Comparison of ENCODE assay signal across 11 cellular contexts in genomic region chr6:108580645-108581044, GRCh38. TPM values are rescaled to one million over a fixed set of nuclear protein-coding genes. Genes with fewer than 3 reads are reported as not detected.
DNase-seq lines count a peak whose midpoint lies in the region; ATAC-seq and TF ChIP-seq lines count a peak whose summit lies in the region.
"Had no signal": no experiment of that assay in that cellular context is flagged by ENCODE, and none has a peak within 500 bp of the region (broad histone marks: within the 10 kb centered on the region; RNA-seq: fewer than 3 reads in every experiment).

No MANE protein-coding gene starts in this region.

- no peak overlapping the region for H2BK120ac ChIP-seq in trophoblast cell (ENCODE audit: insufficient read depth, low read length, poor library complexity)
- H2BK120ac ChIP-seq in H9 (ENCODE audit: low read depth, low read length, poor library complexity, severe bottlenecking) = no peak overlapping the region

- H3K23ac ChIP-seq in trophoblast cell (ENCODE audit: low read length) (no peak overlapping the region), H9 (ENCODE audit: insufficient read length, low read depth, low read length) (no peak overlapping the region)

- no peak overlapping the region for H4K12ac ChIP-seq in trophoblast cell (ENCODE audit: low read depth, low read length)

- H3K36me3 Mint-ChIP-seq in nephron progenitor cell (ENCODE audit: low read depth) = peaks cover 29% of the 10 kb centered on the region
- H3K36me3 Mint-ChIP-seq in H9 (ENCODE audit: insufficient read depth in 1 of 3, low read depth in 3 of 3) = peaks cover 0 to 5% (median 0%) of the 10 kb centered on the region in 3 experiments; a peak in 3 of 7 replicates

- DNase-seq in AG10803 (ENCODE audit: low read depth) = no peak
- no peak for DNase-seq in RWPE1 (ENCODE audit: low spot score)
- DNase-seq in fibroblast of the aortic adventitia (ENCODE audit: low read depth) = no peak
- no peak for DNase-seq in trophoblast cell
- DNase-seq in nephron progenitor cell = no peak
- DNase-seq in DMS 273 treated with DMSO at 0.1 percent for 48 hours (lab: John Stamatoyannopoulos, UW) = no peak
- DNase-seq in H9 = no peak
- DNase-seq: COR-L47; stimulated activated CD4-positive, alpha-beta T cell treated with anti-CD3 and anti-CD28 coated beads, Interleukin-2, amount 100 ng/mL, for 24 hours had no signal

- H3K79me1 ChIP-seq in trophoblast cell (ENCODE audit: low read length) = peaks cover 4% of the 10 kb centered on the region
- peaks cover under 1% of the 10 kb centered on the region for H3K79me1 ChIP-seq in H9 (ENCODE audit: insufficient read depth, low read depth, low read length, poor library complexity, severe bottlenecking)

- H3K14ac ChIP-seq in trophoblast cell (ENCODE audit: low read length) = no peak overlapping the region
- H3K14ac ChIP-seq in H9 (ENCODE audit: insufficient read depth, low read length) = no peak overlapping the region

- no peaks in the 10 kb centered on the region for H3K9me3 ChIP-seq in trophoblast cell (ENCODE audit: insufficient read depth, low read depth, low read length)
- H3K9me3 ChIP-seq in H9 (ENCODE audit: control insufficient read depth, low read depth, low read length) = no peaks in the 10 kb centered on the region

- CTCF ChIA-PET in RWPE1 (lab: Yijun Ruan, JAX) = interaction anchor here (0.9 kb wide), 1 partner anchor 8 kb away, joined by 4 read pairs; no protein-coding TSS in a partner anchor

- H3K4me1 Mint-ChIP-seq in nephron progenitor cell = peaks cover 46% of the 10 kb centered on the region
- peaks cover 29 to 30% of the 10 kb centered on the region in 2 experiments for H3K4me1 Mint-ChIP-seq in H9

- H3T11ph ChIP-seq in H9 (ENCODE audit: low read length) = no peak overlapping the region

- H3K4ac ChIP-seq in trophoblast cell (ENCODE audit: low read depth, low read length) (peak overlapping the region; percentile 4), H9 (ENCODE audit: low read depth, low read length) (no peak overlapping the region)

- H2BK15ac ChIP-seq in H9 (ENCODE audit: low read depth, low read length) = no peak overlapping the region

- H3K27ac Mint-ChIP-seq in nephron progenitor cell (no peak overlapping the region), H9 (peak overlapping the region in 1 of 3 experiments; percentile 29; a peak in 2 of 7 replicates)
- H3K27ac Mint-ChIP-seq: activated T-helper 1 cell treated with anti-CD3 and anti-CD28 coated beads, Interleukin-12 subunit alpha, Interleukin-12 subunit beta, Interleukin-2, Interleukin-4 antibody, amounts not matched to agents 30 ng/mL and 10 ng/mL and 1 ng/mL, durations not matched to agents 14 hours and 24 hours and 36 hours had no signal

- H4K91ac ChIP-seq in trophoblast cell (ENCODE audit: low read depth, low read length) (no peak overlapping the region), H9 (ENCODE audit: insufficient read length, low read depth, low read length) (no peak overlapping the region)

- H2AFZ ChIP-seq in trophoblast cell (ENCODE audit: insufficient read depth, low read length, poor library complexity) = no peak overlapping the region
- no peak overlapping the region for H2AFZ ChIP-seq in H9 (ENCODE audit: low read length)

- no peaks in the 10 kb centered on the region for H3K23me2 ChIP-seq in H9 (ENCODE audit: insufficient read length, low read depth, low read length, poor library complexity, severe bottlenecking)

- H3K9ac ChIP-seq in trophoblast cell (ENCODE audit: low read length) = no peak overlapping the region
- no peak overlapping the region for H3K9ac ChIP-seq in H9 (ENCODE audit: extremely low read depth, insufficient read length, low read length)

- H2BK5ac ChIP-seq in trophoblast cell (ENCODE audit: low read depth, low read length, poor library complexity) (no peak overlapping the region), H9 (ENCODE audit: insufficient read length, low read length) (no peak overlapping the region)

- peak overlapping the region; percentile 11 for H3K4me3 ChIP-seq in AG10803 (ENCODE audit: low read length)
- peak overlapping the region; percentile 1 for H3K4me3 ChIP-seq in fibroblast of the aortic adventitia (ENCODE audit: low read depth, low read length)
- H3K4me3 ChIP-seq in trophoblast cell (ENCODE audit: low read depth, low read length) = no peak overlapping the region

- H3K9me3 Mint-ChIP-seq in nephron progenitor cell = no peaks in the 10 kb centered on the region
- no peaks in the 10 kb centered on the region for H3K9me3 Mint-ChIP-seq in H9
- H3K9me3 Mint-ChIP-seq: activated T-helper 1 cell treated with anti-CD3 and anti-CD28 coated beads, Interleukin-12 subunit alpha, Interleukin-12 subunit beta, Interleukin-2, Interleukin-4 antibody, amounts not matched to agents 30 ng/mL and 10 ng/mL and 1 ng/mL, durations not matched to agents 14 hours and 24 hours and 36 hours had no signal

- TF ChIP-seq CTCF in AG10803 (conservative IDR thresholded peaks at IDR 0.05; ENCODE audit: low read length) (no peak), RWPE1 (conservative IDR thresholded peaks at IDR 0.05; ENCODE audit: low read depth) (no peak), fibroblast of the aortic adventitia (IDR thresholded peaks at IDR 0.05; ENCODE audit: insufficient read depth, low read length) (no peak), nephron progenitor cell (IDR thresholded peaks at IDR 0.05) (no peak), H9 (conservative IDR thresholded peaks at IDR 0.05) (no peak)

- H2BK12ac ChIP-seq in trophoblast cell (ENCODE audit: low read length) = no peak overlapping the region
- no peak overlapping the region for H2BK12ac ChIP-seq in H9 (ENCODE audit: insufficient read length, low read depth, low read length)

- H3K79me2 ChIP-seq in trophoblast cell (ENCODE audit: control insufficient read depth, insufficient read depth, low read length, poor library complexity) (peaks cover 23% of the 10 kb centered on the region), H9 (ENCODE audit: insufficient read depth, low read length) (peaks cover 2% of the 10 kb centered on the region; the same call in 1 of the 2 replicates)

- H3K27me3 ChIP-seq in trophoblast cell (ENCODE audit: insufficient read depth, low read length) (no peaks in the 10 kb centered on the region), H9 (ENCODE audit: insufficient read depth, low read length) (no peaks in the 10 kb centered on the region)

- H3K4me3 Mint-ChIP-seq in nephron progenitor cell = no peak overlapping the region
- H3K4me3 Mint-ChIP-seq in H9 = no peak overlapping the region
- H3K4me3 Mint-ChIP-seq: activated T-helper 1 cell treated with anti-CD3 and anti-CD28 coated beads, Interleukin-12 subunit alpha, Interleukin-12 subunit beta, Interleukin-2, Interleukin-4 antibody, amounts not matched to agents 30 ng/mL and 10 ng/mL and 1 ng/mL, durations not matched to agents 14 hours and 24 hours and 36 hours had no signal

- no peak overlapping the region for H2AK5ac ChIP-seq in trophoblast cell (ENCODE audit: low read length)
- no peak overlapping the region for H2AK5ac ChIP-seq in H9 (ENCODE audit: insufficient read length, low read length)

- no peak overlapping the region for H3K4me2 ChIP-seq in trophoblast cell (ENCODE audit: low read length)
- H3K4me2 ChIP-seq in H9 (ENCODE audit: insufficient read depth, insufficient read length, low read length) = no peak overlapping the region

- H3K4me1 ChIP-seq in trophoblast cell (ENCODE audit: control insufficient read depth in 1 of 2, insufficient read depth in 2 of 2, low read length in 2 of 2) (peaks cover 18 to 20% of the 10 kb centered on the region in 2 experiments), H9 (ENCODE audit: insufficient read depth, low read length) (peaks cover 12% of the 10 kb centered on the region; the same call in 1 of the 2 replicates)

- H4K8ac ChIP-seq in trophoblast cell (ENCODE audit: low read depth, low read length) (no peak overlapping the region), H9 (replicated peaks; ENCODE audit: insufficient read length, low read depth, low read length) (no peak overlapping the region)

- POLR2A ChIA-PET in RWPE1 (lab: Yijun Ruan, JAX; ENCODE audit: low non-redundant PET) = no interaction called here

- H3K27ac ChIP-seq in RWPE1 (peak overlapping the region; percentile 73), trophoblast cell (ENCODE audit: low read depth, low read length) (no peak overlapping the region), H9 (ENCODE audit: insufficient read length, low read depth, low read length) (no peak overlapping the region)

- H3K56ac ChIP-seq in H9 (ENCODE audit: insufficient read length, low read depth, low read length) = no peak overlapping the region

- WGBS in trophoblast cell (ENCODE audit: extremely low coverage, insufficient coverage, insufficient read length) = no CpG with 5 or more reads among the region's 2 CpGs
- no CpG with 5 or more reads among the region's 2 CpGs for WGBS in H9 (ENCODE audit: extremely low coverage, insufficient read length, low lambda C conversion rate)

- ATAC-seq in GM18519 (IDR thresholded peaks at IDR 0.05; ENCODE audit: low FRiP score, unreplicated experiment) = no peak

- no peak overlapping the region for H4K5ac ChIP-seq in H9 (ENCODE audit: insufficient read length, low read depth, low read length)

- no peaks in the 10 kb centered on the region for H4K20me1 ChIP-seq in H9 (ENCODE audit: control insufficient read depth, insufficient read depth, insufficient read length)

- no peaks in the 10 kb centered on the region for H3K27me3 Mint-ChIP-seq in nephron progenitor cell (ENCODE audit: low read depth, poor library complexity)
- no peaks in the 10 kb centered on the region for H3K27me3 Mint-ChIP-seq in H9 (ENCODE audit: low read depth)

- H2BK20ac ChIP-seq in H9 (ENCODE audit: low read depth, low read length, poor library complexity, severe bottlenecking) = no peak overlapping the region

- H3K18ac ChIP-seq in trophoblast cell (ENCODE audit: low read length) = no peak overlapping the region
- no peak overlapping the region for H3K18ac ChIP-seq in H9 (ENCODE audit: insufficient read length, low read depth, low read length)

- H3K36me3 ChIP-seq in trophoblast cell (ENCODE audit: control insufficient read depth in 1 of 2, insufficient read depth in 2 of 2, low read length in 2 of 2) = no peaks in the 10 kb centered on the region

RNA-seq across cellular contexts. Expression of gene FOXO3, which starts 19.9 kb away (rescaled TPM):
- total RNA-seq in fibroblast of the aortic adventitia (ENCODE audit: low replicate concordance) = 49.3 and 54.5 TPM in 2 replicates
- 30.9 and 31.9 TPM in 2 replicates for polyA plus RNA-seq in trophoblast cell (2013)
- 21.7 and 22.1 TPM in 2 replicates for total RNA-seq in H9 (2021)
